In genomic region chr16:71357681-71358080, GRCh38 we compare ENCODE assay signal across 16 cellular contexts. TPM values are rescaled to one million over a fixed set of nuclear protein-coding genes. Genes with fewer than 3 reads are reported as not detected.
A peak's percentile ranks its signal among the peaks of the same experiment; 100 is the strongest.
DNase-seq lines count a peak whose midpoint lies in the region; ATAC-seq and TF ChIP-seq lines count a peak whose summit lies in the region.
"Had no signal": no experiment of that assay in that cellular context is flagged by ENCODE, and none has a peak within 500 bp of the region (broad histone marks: within the 10 kb centered on the region; RNA-seq: fewer than 3 reads in every experiment).

No MANE protein-coding gene starts in this region.

- no peak overlapping the region for H4K91ac ChIP-seq in neuronal stem cell (ENCODE audit: low read depth, low read length, poor library complexity)

- no peak overlapping the region for H3K4me2 ChIP-seq in neuronal stem cell (ENCODE audit: insufficient read depth, low read length, poor library complexity, severe bottlenecking)

- no peak overlapping the region for H3K27ac ChIP-seq in neuronal stem cell (replicated peaks; ENCODE audit: low read length)
- H3K27ac ChIP-seq: pancreas had no signal

- no peak overlapping the region for H2BK5ac ChIP-seq in neuronal stem cell (ENCODE audit: low read length)

- no peaks in the 10 kb centered on the region for H3K9me3 Mint-ChIP-seq in effector memory CD8-positive, alpha-beta T cell
- H3K9me3 Mint-ChIP-seq: activated naive CD4-positive, alpha-beta T cell treated with anti-CD3 and anti-CD28 coated beads, Interleukin-2, amount 50 U/mL, for 72 hours; central memory CD8-positive, alpha-beta T cell; mesothelial cell of epicardium had no signal

- no peak overlapping the region for H3K14ac ChIP-seq in neuronal stem cell (ENCODE audit: low read length)

- no peaks in the 10 kb centered on the region for H3K9me3 ChIP-seq in neuronal stem cell (replicated peaks in 1 of 2; ENCODE audit: control insufficient read depth in 2 of 2, insufficient read depth in 1 of 2, low read depth in 1 of 2, low read length in 2 of 2)
- H3K9me3 ChIP-seq: pancreas had no signal

- peak overlapping the region; percentile 88 for H2AFZ ChIP-seq in neuronal stem cell (ENCODE audit: low read length)

- H2AK5ac ChIP-seq in neuronal stem cell (ENCODE audit: low read depth, low read length), result no peak overlapping the region

- WGBS in neuronal stem cell (ENCODE audit: extremely low coverage in 2 of 2, insufficient read length in 2 of 2, insufficient replicate concordance in 1 of 2), 2 donors, result no CpG with 5 or more reads among the region's 11 CpGs

- no peak for ATAC-seq in effector memory CD8-positive, alpha-beta T cell (replicated peaks)

- peak overlapping the region; percentile 6 for H3K9ac ChIP-seq in neuronal stem cell (ENCODE audit: low read depth, low read length, poor library complexity)

- DNase-seq in NCI-H345 (lab: John Stamatoyannopoulos, UW) (peak; percentile 7), NCI-H345 treated with DMSO at 0.1 percent for 48 hours (lab: John Stamatoyannopoulos, UW; ENCODE audit: unreplicated experiment) (no peak), RPMI7951 (ENCODE audit: low read depth) (peak; percentile 28), neuronal stem cell (ENCODE audit: low spot score) (no peak), CD1c-positive myeloid dendritic cell (ENCODE audit: extremely low spot score) (no peak)
- no peak for DNase-seq in stimulated activated CD4-positive, alpha-beta T cell treated with anti-CD3 and anti-CD28 coated beads, Interleukin-1b, Interleukin-23, amount 100 ng/mL, for 48 hours
- no peak for DNase-seq in effector memory CD8-positive, alpha-beta T cell
- DNase-seq: foreskin melanocyte, RPMI8226 had no signal

- H2BK12ac ChIP-seq in neuronal stem cell (ENCODE audit: low read length), result no peak overlapping the region

- no peak overlapping the region for H2BK120ac ChIP-seq in neuronal stem cell (ENCODE audit: low read depth, low read length)

- no peak overlapping the region for H4K8ac ChIP-seq in neuronal stem cell (ENCODE audit: low read depth, low read length)

- H3K27me3 ChIP-seq in neuronal stem cell (ENCODE audit: control insufficient read depth in 3 of 3, insufficient read depth in 3 of 3, low read depth in 1 of 3, low read length in 3 of 3), result peaks cover 0 to 55% (median 13%) of the 10 kb centered on the region in 3 experiments

- H3K36me3 ChIP-seq in neuronal stem cell (replicated peaks in 1 of 2; ENCODE audit: control insufficient read depth in 2 of 2, insufficient read depth in 2 of 2, low read length in 2 of 2), result no peaks in the 10 kb centered on the region
- H3K36me3 ChIP-seq: pancreas had no signal

- H3K79me1 ChIP-seq in neuronal stem cell (ENCODE audit: low read depth, low read length), result no peaks in the 10 kb centered on the region

- TF ChIP-seq CTCF in GM12872 (IDR thresholded peaks at IDR 0.05; ENCODE audit: insufficient read depth, low read depth, low read length), result 0 out of 3 replicates have a peak, but pooled peaks have one; percentile 8

- no peak overlapping the region for H3K4me3 ChIP-seq in neuronal stem cell (ENCODE audit: low read length in 2 of 2)
- H3K4me3 ChIP-seq: GM12878 had no signal

- H3K4me1 ChIP-seq in neuronal stem cell (ENCODE audit: control insufficient read depth in 2 of 2, insufficient read depth in 1 of 2, low read depth in 1 of 2, low read length in 2 of 2), result peaks cover 3 to 5% of the 10 kb centered on the region in 2 donors

- no peak overlapping the region for H3K4me3 Mint-ChIP-seq in effector memory CD8-positive, alpha-beta T cell
- H3K4me3 Mint-ChIP-seq: central memory CD8-positive, alpha-beta T cell; T-helper 17 cell had no signal

- H3K4ac ChIP-seq in neuronal stem cell (ENCODE audit: low read length), result no peak overlapping the region

- H3K18ac ChIP-seq in neuronal stem cell (ENCODE audit: low read length), result no peak overlapping the region

- no peak overlapping the region for H3K23ac ChIP-seq in neuronal stem cell (ENCODE audit: low read depth, low read length, poor library complexity)

- H3K36me3 Mint-ChIP-seq in effector memory CD8-positive, alpha-beta T cell (ENCODE audit: insufficient read depth), result no peaks in the 10 kb centered on the region
- H3K36me3 Mint-ChIP-seq: activated naive CD4-positive, alpha-beta T cell treated with anti-CD3 and anti-CD28 coated beads, Interleukin-2, amount 50 U/mL, for 72 hours; mesothelial cell of epicardium had no signal

- peaks cover 45 to 73% of the 10 kb centered on the region in 2 donors for H3K27me3 Mint-ChIP-seq in effector memory CD8-positive, alpha-beta T cell

- H3K27ac Mint-ChIP-seq in effector memory CD8-positive, alpha-beta T cell, result no peak overlapping the region
- H3K27ac Mint-ChIP-seq: activated naive CD4-positive, alpha-beta T cell treated with anti-CD3 and anti-CD28 coated beads, Interleukin-2, amount 50 U/mL, for 72 hours; mesothelial cell of epicardium; T-helper 17 cell had no signal

- no peak overlapping the region for H2BK15ac ChIP-seq in neuronal stem cell (ENCODE audit: low read length)

- no peaks in the 10 kb centered on the region for H3K4me1 Mint-ChIP-seq in effector memory CD8-positive, alpha-beta T cell (ENCODE audit: low read depth in 2 of 2)

RNA-seq across cellular contexts. Expression of gene CALB2, which starts 0.8 kb away (rescaled TPM):
- total RNA-seq in RPMI7951 (2014; rRNA removed; shearing (Covaris generic)), result 1.2 and 3.2 TPM in 2 replicates
- polyA plus RNA-seq in neuronal stem cell (2013, experiment 1 of 2), result 0.22 TPM
- polyA plus RNA-seq in neuronal stem cell (2013, experiment 2 of 2), result 0.18 TPM
- total RNA-seq: activated naive CD4-positive, alpha-beta T cell treated with anti-CD3 and anti-CD28 coated beads, Interleukin-2, amount 50 U/mL, for 72 hours; GM12878; T-helper 17 cell had no signal
- polyA plus RNA-seq: GM12878 had no signal

Comparison
In these comparisons a context has a peak if more than half of its experiments do, and no peak if none do; other contexts are left out.
1. DNase-seq: peak in NCI-H345 (single experiment) and RPMI7951 (single experiment); none in NCI-H345 treated with DMSO at 0.1 percent for 48 hours (single experiment), neuronal stem cell (single experiment), stimulated activated CD4-positive, alpha-beta T cell treated with anti-CD3 and anti-CD28 coated beads, Interleukin-1b, Interleukin-23, amount 100 ng/mL, for 48 hours (single experiment), CD1c-positive myeloid dendritic cell (single experiment) and effector memory CD8-positive, alpha-beta T cell (0 of 3).